21 cellular contexts compared by ENCODE assay signal in genomic region chr12:98421336-98421735, GRCh38.
"Had no signal": no experiment of that assay in that cellular context is flagged by ENCODE, and none has a peak within 500 bp of the region (broad histone marks: within the 10 kb centered on the region; RNA-seq: fewer than 3 reads in every experiment).

No MANE protein-coding gene starts in this region.

- ATAC-seq: activated CD4-positive, CD25-positive, alpha-beta regulatory T cell treated with anti-CD3 and anti-CD28 coated beads, Interleukin-2, amount 50 U/mL, for 24 hours; activated CD8-positive, alpha-beta T cell treated with anti-CD3 and anti-CD28 coated beads, Interleukin-2, amount 10 ng/mL, durations not matched to agents 7 days and 5 days; body of pancreas; foreskin keratinocyte; left lobe of liver; lower lobe of right lung; naive thymus-derived CD4-positive, alpha-beta T cell; sciatic nerve had no signal

- H3K27me3 ChIP-seq: body of pancreas, cardiac muscle cell, foreskin keratinocyte had no signal

- H3K9me3 ChIP-seq: body of pancreas, lower lobe of right lung, thoracic aorta had no signal

- H3K27ac ChIP-seq: body of pancreas, cardiac muscle cell, foreskin keratinocyte, lower lobe of right lung, VCaP had no signal

- H3K36me3 ChIP-seq: cardiac muscle cell, lower lobe of right lung, thoracic aorta had no signal

- DNase-seq: activated CD4-positive, alpha-beta T cell treated with anti-CD3 and anti-CD28 coated beads, Interleukin-2, amount 10 ng/mL, durations not matched to agents 24 days and 14 days; activated CD8-positive, alpha-beta T cell treated with anti-CD3 and anti-CD28 coated beads, Interleukin-2, amount 10 ng/mL, durations not matched to agents 7 days and 5 days; activated gamma-delta T cell; activated naive CD4-positive, alpha-beta T cell treated with anti-CD3 and anti-CD28 coated beads, Interleukin-2, amount 50 U/mL, for 16 hours; anterior cingulate cortex; body of pancreas; effector CD8-positive, alpha-beta T cell; erythroblast; foreskin keratinocyte; kidney; lower lobe of right lung; naive thymus-derived CD4-positive, alpha-beta T cell; posterior cingulate gyrus; stimulated activated CD4-positive, alpha-beta T cell treated with anti-CD3 and anti-CD28 coated beads, Interleukin-4, amount 100 ng/mL, for 1 hour; stimulated activated naive CD4-positive, alpha-beta T cell treated with Interleukin-2 at 50 U/mL for 16 hours had no signal

- H3K4me3 ChIP-seq: body of pancreas, cardiac muscle cell, lower lobe of right lung, thoracic aorta had no signal
